17 cellular contexts compared by ENCODE assay signal in the genomic region with DNA sequence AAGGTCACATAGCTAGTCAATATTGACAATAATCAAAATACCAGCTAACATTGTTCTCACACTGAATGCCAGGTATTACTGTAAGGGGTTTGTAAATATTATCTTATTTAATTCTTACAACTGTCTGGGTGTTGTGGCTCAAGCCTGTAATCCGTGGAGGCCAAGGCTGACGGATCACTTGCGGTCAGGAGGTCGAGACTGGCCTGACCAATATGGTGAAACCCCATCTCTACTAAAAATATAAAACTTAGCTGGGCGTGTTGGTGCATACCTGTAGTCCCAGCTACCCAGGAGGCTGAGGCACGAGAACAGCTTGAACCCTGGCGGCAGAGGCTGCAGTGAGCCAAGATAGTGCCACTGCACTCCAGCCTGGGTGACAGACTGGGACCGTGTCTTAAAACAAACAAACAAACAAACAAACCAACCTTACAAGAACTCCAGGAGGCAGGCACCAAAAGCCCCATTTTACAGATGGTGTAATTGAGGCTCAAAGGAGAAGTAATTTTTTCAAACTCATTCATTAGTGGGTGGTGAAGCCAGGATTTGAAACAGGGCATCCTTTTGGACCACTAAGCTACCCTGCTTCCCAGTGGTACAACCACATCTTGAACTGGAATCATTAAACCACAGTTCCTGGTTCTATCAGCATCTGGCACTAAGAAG.
DNase-seq lines count a peak whose midpoint lies in the region; ATAC-seq, FAIRE-seq and TF ChIP-seq lines count a peak whose summit lies in the region.
"Had no signal": no experiment of that assay in that cellular context is flagged by ENCODE, and none has a peak within 500 bp of the region (broad histone marks: within the 10 kb centered on the region; RNA-seq: fewer than 3 reads in every experiment).

No MANE protein-coding gene starts in this region.

- H3K9me3 Mint-ChIP-seq in activated T-cell treated with anti-CD3 and anti-CD28 coated beads, Interleukin-2, amount 50 U/mL, for 24 hours, result no peaks in the 10 kb centered on the region
- H3K9me3 Mint-ChIP-seq in activated T-cell treated with anti-CD3 and anti-CD28 coated beads, Interleukin-2, amount 50 U/mL, for 4 hours, result no peaks in the 10 kb centered on the region
- H3K9me3 Mint-ChIP-seq in effector memory CD8-positive, alpha-beta T cell, result peaks cover 2 to 6% of the 10 kb centered on the region in 2 donors

- ATAC-seq in activated T-cell treated with anti-CD3 and anti-CD28 coated beads, Interleukin-2, amount 50 U/mL, for 4 hours, result no peak
- no peak for ATAC-seq in effector memory CD8-positive, alpha-beta T cell (replicated peaks)
- ATAC-seq in HG03025 (IDR thresholded peaks at IDR 0.05; ENCODE audit: low FRiP score, unreplicated experiment), result no peak
- no peak for ATAC-seq in HG02798 (IDR thresholded peaks at IDR 0.05; ENCODE audit: poor library complexity, unreplicated experiment)

- TF ChIP-seq POLR2A in Peyer's patch (IDR thresholded peaks at IDR 0.05) (no peak), testis (IDR thresholded peaks at IDR 0.05) (no peak)

- H3K9me3 ChIP-seq in Peyer's patch, result no peaks in the 10 kb centered on the region
- H3K9me3 ChIP-seq in testis, result no peaks in the 10 kb centered on the region

- H3K36me3 ChIP-seq in Peyer's patch (no peaks in the 10 kb centered on the region), testis (ENCODE audit: low read depth, missing control alignments) (no peaks in the 10 kb centered on the region)
- H3K36me3 ChIP-seq: WERI-Rb-1 had no signal

- H3K4me3 ChIP-seq in Peyer's patch, result no peak overlapping the region
- H3K4me3 ChIP-seq in testis, result no peak overlapping the region
- H3K4me3 ChIP-seq: smooth muscle cell had no signal

- no peak overlapping the region for H3K4me3 Mint-ChIP-seq in activated T-cell treated with anti-CD3 and anti-CD28 coated beads, Interleukin-2, amount 50 U/mL, for 24 hours
- H3K4me3 Mint-ChIP-seq in activated T-cell treated with anti-CD3 and anti-CD28 coated beads, Interleukin-2, amount 50 U/mL, for 4 hours, result no peak overlapping the region
- H3K4me3 Mint-ChIP-seq in effector memory CD8-positive, alpha-beta T cell, result peak overlapping the region; percentile 68 to 69

- peak overlapping the region; percentile 61 for H3K27ac Mint-ChIP-seq in activated T-cell treated with anti-CD3 and anti-CD28 coated beads, Interleukin-2, amount 50 U/mL, for 24 hours
- peak overlapping the region; percentile 97 to 99 for H3K27ac Mint-ChIP-seq in effector memory CD8-positive, alpha-beta T cell

- H3K4me1 ChIP-seq in Peyer's patch (peaks cover 9 to 58% (median 38%) of the 10 kb centered on the region in 4 donors), testis (peaks cover 40% of the 10 kb centered on the region)

- no peak for DNase-seq in activated T-cell treated with anti-CD3 and anti-CD28 coated beads, Interleukin-2, amount 50 U/mL, for 24 hours
- DNase-seq in activated T-cell treated with anti-CD3 and anti-CD28 coated beads, Interleukin-2, amount 50 U/mL, for 4 hours, result no peak
- DNase-seq in Peyer's patch (peak in 1 of 3 donors; percentile 35), testis (no peak), frontal cortex (ENCODE audit: low spot score in 2 of 2) (no peak)
- DNase-seq in effector memory CD8-positive, alpha-beta T cell, result no peak
- DNase-seq: GDM1, GOT3, Kasumi-1, NCI-H1417, NCI-H2171 treated with DMSO at 0.1 percent for 48 hours, WERI-Rb-1 had no signal

- intact Hi-C loops in testis (cut with DNase I; ENCODE audit: low total_unique reads), result no loop called here

- H3K27me3 ChIP-seq in Peyer's patch (no peaks in the 10 kb centered on the region), testis (no peaks in the 10 kb centered on the region)

- FAIRE-seq in frontal cortex (lab: Jason Lieb, UNC), result no peak
- FAIRE-seq: endometrium, RCC 7860 had no signal

- peaks cover 7% of the 10 kb centered on the region for H3K36me3 Mint-ChIP-seq in activated T-cell treated with anti-CD3 and anti-CD28 coated beads, Interleukin-2, amount 50 U/mL, for 24 hours (ENCODE audit: low read depth)
- H3K36me3 Mint-ChIP-seq in activated T-cell treated with anti-CD3 and anti-CD28 coated beads, Interleukin-2, amount 50 U/mL, for 4 hours (ENCODE audit: insufficient read depth), result no peaks in the 10 kb centered on the region
- peaks cover 24% of the 10 kb centered on the region for H3K36me3 Mint-ChIP-seq in effector memory CD8-positive, alpha-beta T cell (ENCODE audit: insufficient read depth)

- TF ChIP-seq CTCF in Peyer's patch (IDR thresholded peaks at IDR 0.05) (no peak), testis (IDR thresholded peaks at IDR 0.05) (no peak)

- 83 to 89% methylated on average over 8 of the region's 8 CpGs for WGBS in testis, 2 donors

- peaks cover 96% of the 10 kb centered on the region for H3K4me1 Mint-ChIP-seq in activated T-cell treated with anti-CD3 and anti-CD28 coated beads, Interleukin-2, amount 50 U/mL, for 24 hours (ENCODE audit: low read depth)
- peaks cover 98% of the 10 kb centered on the region for H3K4me1 Mint-ChIP-seq in activated T-cell treated with anti-CD3 and anti-CD28 coated beads, Interleukin-2, amount 50 U/mL, for 4 hours (ENCODE audit: low read depth)
- H3K4me1 Mint-ChIP-seq in effector memory CD8-positive, alpha-beta T cell (ENCODE audit: low read depth in 2 of 2), result peaks cover 78 to 91% of the 10 kb centered on the region in 2 donors

- no peaks in the 10 kb centered on the region for H3K27me3 Mint-ChIP-seq in activated T-cell treated with anti-CD3 and anti-CD28 coated beads, Interleukin-2, amount 50 U/mL, for 24 hours
- no peaks in the 10 kb centered on the region for H3K27me3 Mint-ChIP-seq in activated T-cell treated with anti-CD3 and anti-CD28 coated beads, Interleukin-2, amount 50 U/mL, for 4 hours (ENCODE audit: low read depth)
- H3K27me3 Mint-ChIP-seq in effector memory CD8-positive, alpha-beta T cell, result no peaks in the 10 kb centered on the region

- H3K27ac ChIP-seq in Peyer's patch, result peak overlapping the region; percentile 6 to 86 (median 20)
- peak overlapping the region; percentile 32 to 82 for H3K27ac ChIP-seq in testis
- H3K27ac ChIP-seq: WERI-Rb-1 had no signal

Comparison
In these comparisons a context has a peak if more than half of its experiments do, and no peak if none do; other contexts are left out.
1. H3K4me3 Mint-ChIP-seq: peak in effector memory CD8-positive, alpha-beta T cell (2 of 2); none in activated T-cell treated with anti-CD3 and anti-CD28 coated beads, Interleukin-2, amount 50 U/mL, for 24 hours (single experiment) and activated T-cell treated with anti-CD3 and anti-CD28 coated beads, Interleukin-2, amount 50 U/mL, for 4 hours (single experiment).